28 cellular contexts compared by ENCODE assay signal in genomic region chr2:181792906-181793305, GRCh38.
"Had no signal": no experiment of that assay in that cellular context is flagged by ENCODE, and none has a peak within 500 bp of the region (broad histone marks: within the 10 kb centered on the region; RNA-seq: fewer than 3 reads in every experiment).

No MANE protein-coding gene starts in this region.

- H3K4me1 Mint-ChIP-seq: memory B cell; mesothelial cell of epicardium; stimulated activated effector memory CD8-positive, alpha-beta T cell treated with anti-CD3 and anti-CD28 coated beads, Interleukin-12 subunit alpha, Interleukin-12 subunit beta, amount 100 ng/mL, for 72 hours had no signal

- ATAC-seq: gastrocnemius medialis; heart left ventricle; left lobe of liver; mucosa of descending colon; naive thymus-derived CD4-positive, alpha-beta T cell; psoas muscle; right cardiac atrium; stimulated activated effector memory CD8-positive, alpha-beta T cell treated with anti-CD3 and anti-CD28 coated beads, Interleukin-12 subunit alpha, Interleukin-12 subunit beta, amount 100 ng/mL, for 72 hours had no signal

- H3K27ac Mint-ChIP-seq: memory B cell; mesothelial cell of epicardium; naive thymus-derived CD4-positive, alpha-beta T cell; nephron progenitor cell; stimulated activated effector memory CD8-positive, alpha-beta T cell treated with anti-CD3 and anti-CD28 coated beads, Interleukin-12 subunit alpha, Interleukin-12 subunit beta, amount 100 ng/mL, for 72 hours had no signal

- H3K4me1 ChIP-seq: gastrocnemius medialis, heart left ventricle, psoas muscle, sigmoid colon, thyroid gland, vagina had no signal

- H3K79me2 ChIP-seq: hepatocyte had no signal

- H3K36me3 Mint-ChIP-seq: stimulated activated effector memory CD8-positive, alpha-beta T cell treated with anti-CD3 and anti-CD28 coated beads, Interleukin-12 subunit alpha, Interleukin-12 subunit beta, amount 100 ng/mL, for 72 hours had no signal

- DNase-seq: dermis blood vessel endothelial cell; effector memory CD4-positive, alpha-beta T cell; gastrocnemius medialis; heart left ventricle; kidney; mucosa of descending colon; naive thymus-derived CD4-positive, alpha-beta T cell; nephron progenitor cell; nucleus accumbens; ovary; posterior cingulate gyrus; psoas muscle; right cardiac atrium; sigmoid colon; stimulated activated CD4-positive, alpha-beta T cell treated with anti-CD3 and anti-CD28 coated beads, Interleukin-2, amount 100 ng/mL, for 24 hours; stimulated activated CD4-positive, alpha-beta T cell treated with anti-CD3 and anti-CD28 coated beads, Interleukin-4, amount 100 ng/mL, for 24 hours; stimulated activated naive CD4-positive, alpha-beta T cell treated with Interleukin-2 at 50 U/mL for 16 hours; stomach; thyroid gland; trophoblast cell had no signal

- H3K27ac ChIP-seq: coronary artery, gastrocnemius medialis, heart left ventricle, hepatocyte, ovary, psoas muscle, sigmoid colon, thyroid gland, vagina had no signal

- H2AFZ ChIP-seq: hepatocyte had no signal

- H3K27me3 ChIP-seq: gastrocnemius medialis, heart left ventricle, hepatocyte, ovary, sigmoid colon, stomach, thyroid gland, vagina had no signal

- H3K4me2 ChIP-seq: hepatocyte had no signal

- H3K4me3 ChIP-seq: coronary artery, gastrocnemius medialis, heart left ventricle, hepatocyte, lung, mucosa of descending colon, ovary, psoas muscle, sigmoid colon, stomach, thyroid gland, vagina had no signal

- H3K9me3 ChIP-seq: gastrocnemius medialis, mucosa of descending colon, ovary, psoas muscle, sigmoid colon, thyroid gland had no signal

- H3K4me3 Mint-ChIP-seq: memory B cell; mesothelial cell of epicardium; naive thymus-derived CD4-positive, alpha-beta T cell; nephron progenitor cell; stimulated activated effector memory CD8-positive, alpha-beta T cell treated with anti-CD3 and anti-CD28 coated beads, Interleukin-12 subunit alpha, Interleukin-12 subunit beta, amount 100 ng/mL, for 72 hours had no signal

- H3K36me3 ChIP-seq: gastrocnemius medialis, heart left ventricle, ovary, sigmoid colon, stomach, thyroid gland, vagina had no signal

- FAIRE-seq: kidney had no signal
